In the genomic region with DNA sequence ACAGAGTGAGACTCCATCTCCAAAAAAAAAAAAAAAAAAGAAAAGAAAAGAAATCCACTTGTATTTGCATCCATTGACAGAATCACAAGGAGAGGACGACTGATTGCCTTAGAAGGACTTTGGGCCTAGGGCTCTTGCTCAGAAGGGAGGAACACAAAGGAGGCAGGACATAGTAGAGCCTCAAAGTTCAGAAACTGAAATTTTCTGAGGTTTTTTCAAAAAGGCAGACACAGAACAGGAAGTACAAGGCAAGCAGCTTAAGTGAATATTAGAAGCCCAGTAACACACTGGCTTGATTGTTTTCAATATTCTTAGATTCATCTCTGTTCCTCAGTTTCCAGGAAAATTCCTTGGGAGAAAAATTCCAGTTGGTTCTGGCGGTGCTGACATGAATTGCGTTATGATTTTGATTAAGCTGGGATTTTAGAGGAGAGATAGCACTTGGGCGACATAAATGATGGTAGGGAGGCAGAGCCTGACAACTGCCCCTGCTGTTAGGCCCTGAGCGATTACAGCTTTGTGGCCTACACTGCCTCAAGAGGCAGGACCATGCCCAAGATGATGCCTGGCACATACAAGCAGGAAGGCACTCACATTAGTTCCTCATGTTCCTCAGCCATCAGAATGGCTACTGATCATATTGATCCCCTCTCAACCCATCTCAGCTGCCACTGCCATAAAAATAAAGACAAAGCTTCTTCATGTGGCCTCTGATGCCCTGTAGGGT, we compare ENCODE assay signal across 10 cellular contexts. TPM values are rescaled to one million over a fixed set of nuclear protein-coding genes. Genes with fewer than 3 reads are reported as not detected.
A peak's percentile ranks its signal among the peaks of the same experiment; 100 is the strongest.
DNase-seq lines count a peak whose midpoint lies in the region; ATAC-seq, FAIRE-seq and TF ChIP-seq lines count a peak whose summit lies in the region.
"Had no signal": no experiment of that assay in that cellular context is flagged by ENCODE, and none has a peak within 500 bp of the region (broad histone marks: within the 10 kb centered on the region; RNA-seq: fewer than 3 reads in every experiment).

No MANE protein-coding gene starts in this region.

- WGBS in HepG2 (ENCODE audit: low lambda C conversion rate), result 83% methylated on average over 5 of the region's 5 CpGs
- 73% methylated on average over 3 of the region's 5 CpGs for WGBS in right lobe of liver (ENCODE audit: insufficient coverage, low coverage, low lambda C conversion rate, missing lambda C conversion rate)

- H3K27ac ChIP-seq in HepG2 (ENCODE audit: extremely low read length, insufficient read depth, low read length) (peak overlapping the region; percentile 91), right lobe of liver (no peak overlapping the region), foreskin keratinocyte (no peak overlapping the region)
- H3K27ac ChIP-seq: C4-2B had no signal

- no peak for TF ChIP-seq CTCF in HepG2 (CRISPR knock-in tag; IDR thresholded peaks at IDR 0.05)
- no peak for TF ChIP-seq CTCF in right lobe of liver (IDR thresholded peaks at IDR 0.05)
- no peak for TF ChIP-seq CTCF in activated CD8-positive, alpha-beta T cell treated with anti-CD3 and anti-CD28 coated beads for 36 hours (IDR thresholded peaks at IDR 0.05)
- TF ChIP-seq CTCF in foreskin keratinocyte (conservative IDR thresholded peaks at IDR 0.05), result no peak

- peaks cover 30% of the 10 kb centered on the region for H3K4me1 Mint-ChIP-seq in activated CD8-positive, alpha-beta T cell treated with anti-CD3 and anti-CD28 coated beads for 36 hours (ENCODE audit: low read depth)
- H3K4me1 Mint-ChIP-seq in stimulated activated naive CD8-positive, alpha-beta T cell treated with anti-CD3 and anti-CD28 coated beads, Interleukin-15, amount 100 ng/mL, for 72 hours, result peaks cover 42% of the 10 kb centered on the region

- H2AFZ ChIP-seq in HepG2 (ENCODE audit: low read length), result no peak overlapping the region

- H3K27me3 Mint-ChIP-seq in activated CD8-positive, alpha-beta T cell treated with anti-CD3 and anti-CD28 coated beads for 36 hours, result no peaks in the 10 kb centered on the region
- no peaks in the 10 kb centered on the region for H3K27me3 Mint-ChIP-seq in stimulated activated naive CD8-positive, alpha-beta T cell treated with anti-CD3 and anti-CD28 coated beads, Interleukin-15, amount 100 ng/mL, for 72 hours

- peak overlapping the region; percentile 45 for H3K27ac Mint-ChIP-seq in activated CD8-positive, alpha-beta T cell treated with anti-CD3 and anti-CD28 coated beads for 36 hours
- H3K27ac Mint-ChIP-seq in stimulated activated naive CD8-positive, alpha-beta T cell treated with anti-CD3 and anti-CD28 coated beads, Interleukin-15, amount 100 ng/mL, for 72 hours, result peak overlapping the region; percentile 83 to 89

- peaks cover 47% of the 10 kb centered on the region for H3K79me2 ChIP-seq in HepG2 (ENCODE audit: insufficient read depth, low read length)

- no peak for FAIRE-seq in HepG2 (lab: Jason Lieb, UNC)

- intact Hi-C loops in HepG2 (cut with micrococcal nuclease; ENCODE audit: unreplicated experiment), result no loop called here
- intact Hi-C loops in right lobe of liver (cut with DNase I), result no loop called here
- intact Hi-C loops in activated CD8-positive, alpha-beta T cell treated with anti-CD3 and anti-CD28 coated beads for 36 hours (cut with micrococcal nuclease), result no loop called here

- CTCF ChIA-PET in HepG2 (lab: Yijun Ruan, JAX; ENCODE audit: low intra/inter-chr PET ratio, low total read pairs), result interaction anchor here (2.5 kb wide), 1 partner anchor 15 kb away, joined by 11 read pairs; a partner anchor contains a TSS
- CTCF ChIA-PET in activated CD8-positive, alpha-beta T cell treated with anti-CD3 and anti-CD28 coated beads for 36 hours (lab: Charles Lee), result interaction anchor here (0.7 to 3.0 kb wide), 5 partner anchors 8 to 148 kb away, joined by 3 to 44 read pairs (median 6); a partner anchor contains a TSS

- H3K4me3 Mint-ChIP-seq in activated CD8-positive, alpha-beta T cell treated with anti-CD3 and anti-CD28 coated beads for 36 hours, result no peak overlapping the region
- H3K4me3 Mint-ChIP-seq in stimulated activated naive CD8-positive, alpha-beta T cell treated with anti-CD3 and anti-CD28 coated beads, Interleukin-15, amount 100 ng/mL, for 72 hours, result no peak overlapping the region

- in situ Hi-C loops in HepG2 (cut with HindIII; ENCODE audit: extremely low pct_ligation_motif_present, low pct_unique_long_range_greater_than_20kb), result no loop called here

- peak overlapping the region; percentile 66 for H3K4me2 ChIP-seq in HepG2 (ENCODE audit: low read depth, low read length)

- no TSS peak for BruUV-seq in HepG2 (replicated peaks; lab: Mats Ljungman, UMichigan)

- POLR2A ChIA-PET in HepG2 (lab: Yijun Ruan, JAX), result interaction anchor here (1.0 to 1.1 kb wide), 4 partner anchors 12 to 21 kb away, joined by 3 to 6 read pairs (median 5); a partner anchor contains a TSS
- POLR2A ChIA-PET in activated CD8-positive, alpha-beta T cell treated with anti-CD3 and anti-CD28 coated beads for 36 hours (lab: Charles Lee), result interaction anchor here (0.6 to 1.2 kb wide), 3 partner anchors 9 to 551 kb away, joined by 3 to 4 read pairs (median 3); no protein-coding TSS in a partner anchor

- H3K27me3 ChIP-seq in HepG2 (ENCODE audit: control insufficient read depth in 1 of 2, insufficient read depth in 2 of 2, low read length in 2 of 2) (no peaks in the 10 kb centered on the region), right lobe of liver (no peaks in the 10 kb centered on the region), foreskin keratinocyte (no peaks in the 10 kb centered on the region)

- DNase-seq in HepG2 (ENCODE audit: low spot score) (no peak), right lobe of liver (no peak), NCI-H187 (lab: John Stamatoyannopoulos, UW) (no peak), foreskin keratinocyte (no peak)
- no peak for DNase-seq in activated CD8-positive, alpha-beta T cell treated with anti-CD3 and anti-CD28 coated beads for 36 hours
- DNase-seq in stimulated activated naive CD8-positive, alpha-beta T cell treated with anti-CD3 and anti-CD28 coated beads, Interleukin-15, amount 100 ng/mL, for 72 hours, result no peak
- DNase-seq in stimulated activated naive CD4-positive, alpha-beta T cell treated with Interleukin-2 at 50 U/mL for 16 hours (lab: John Stamatoyannopoulos, UW), result no peak
- DNase-seq: NCI-H2107 had no signal

- TF ChIP-seq EP300 in HepG2 (IDR thresholded peaks at IDR 0.05; ENCODE audit: low read depth in 2 of 2, low read length in 2 of 2), result no peak
- no peak for TF ChIP-seq EP300 in HepG2 (CRISPR knock-in tag; IDR thresholded peaks at IDR 0.05; ENCODE audit: borderline replicate concordance)

- no peaks in the 10 kb centered on the region for H3K9me3 ChIP-seq in HepG2 (ENCODE audit: low read length)
- no peaks in the 10 kb centered on the region for H3K9me3 ChIP-seq in right lobe of liver

- peaks cover 0 to 1% of the 10 kb centered on the region in 2 experiments; a peak in 1 of 5 replicates for H3K36me3 ChIP-seq in HepG2 (replicated peaks in 1 of 2; ENCODE audit: control insufficient read depth in 1 of 2, insufficient read depth in 2 of 2, low read length in 2 of 2)
- H3K36me3 ChIP-seq in right lobe of liver, result no peaks in the 10 kb centered on the region

- no peak for TF ChIP-seq RAD21 in HepG2 (CRISPR knock-in tag; IDR thresholded peaks at IDR 0.05)

- H3K9me3 Mint-ChIP-seq in activated CD8-positive, alpha-beta T cell treated with anti-CD3 and anti-CD28 coated beads for 36 hours, result no peaks in the 10 kb centered on the region
- no peaks in the 10 kb centered on the region for H3K9me3 Mint-ChIP-seq in stimulated activated naive CD8-positive, alpha-beta T cell treated with anti-CD3 and anti-CD28 coated beads, Interleukin-15, amount 100 ng/mL, for 72 hours

- peaks cover 6% of the 10 kb centered on the region for H3K36me3 Mint-ChIP-seq in activated CD8-positive, alpha-beta T cell treated with anti-CD3 and anti-CD28 coated beads for 36 hours (ENCODE audit: low read depth)

- H3K4me3 ChIP-seq in HepG2 (replicated peaks in 1 of 3; ENCODE audit: insufficient read depth in 1 of 3, low read depth in 2 of 3, low read length in 3 of 3) (no peak overlapping the region), right lobe of liver (no peak overlapping the region)

- H3K4me1 ChIP-seq in HepG2 (ENCODE audit: insufficient read depth, low read length) (peaks cover 100% of the 10 kb centered on the region), right lobe of liver (peaks cover 0 to 1% (median 0%) of the 10 kb centered on the region in 4 donors), foreskin keratinocyte (no peaks in the 10 kb centered on the region)

- H4K20me1 ChIP-seq in HepG2 (ENCODE audit: insufficient read depth, low read length), result no peaks in the 10 kb centered on the region

- TF ChIP-seq POLR2A in HepG2 (IDR thresholded peaks at IDR 0.05; ENCODE audit: insufficient read depth in 1 of 2, low read depth in 2 of 2, low read length in 2 of 2) (no peak), right lobe of liver (IDR thresholded peaks at IDR 0.05) (no peak)

- ATAC-seq in HepG2 (no peak), right lobe of liver (no peak), HG02642 (IDR thresholded peaks at IDR 0.05; ENCODE audit: poor library complexity, unreplicated experiment) (peak; percentile 53), foreskin keratinocyte (no peak)
- ATAC-seq in activated CD8-positive, alpha-beta T cell treated with anti-CD3 and anti-CD28 coated beads for 36 hours, result peak; percentile 68
- peak; percentile 75 for ATAC-seq in stimulated activated naive CD8-positive, alpha-beta T cell treated with anti-CD3 and anti-CD28 coated beads, Interleukin-15, amount 100 ng/mL, for 72 hours

- H3K9ac ChIP-seq in HepG2 (ENCODE audit: insufficient read depth, low read depth, low read length), result 0 out of 2 replicates have a peak overlapping the region, but pooled peaks have one; percentile 29

RNA-seq across cellular contexts. Expression of a gene that starts 15.3 kb away (rescaled TPM):
- 22.0 and 29.5 TPM in 2 replicates for total RNA-seq in HepG2 (2016; rRNA removed; fragmentation: Illumina TruSeq; extraction: Trizol)
- total RNA-seq in HepG2 (2016; cell fraction: cytosol; rRNA removed; fragmentation: Illumina TruSeq; extraction: Trizol; ENCODE audit: low read depth), result 3.9 and 4.4 TPM in 2 replicates
- total RNA-seq in HepG2 (2016; cell fraction: insoluble cytoplasmic fraction; rRNA removed; fragmentation: Illumina TruSeq; extraction: Trizol), result 20.1 and 28.8 TPM in 2 replicates
- 7.9 and 8.5 TPM in 2 replicates for total RNA-seq in HepG2 (2016; cell fraction: membrane; rRNA removed; fragmentation: Illumina TruSeq; extraction: Trizol)
- 24.4 and 27.6 TPM in 2 replicates for total RNA-seq in HepG2 (2016; cell fraction: nucleus; rRNA removed; fragmentation: Illumina TruSeq; extraction: Trizol)
- 11.8 and 15.6 TPM in 2 replicates for polyA plus RNA-seq in HepG2 (2011; rRNA removed)
- 10.2 and 14.3 TPM in 2 replicates for polyA plus RNA-seq in HepG2 (2011; cell fraction: cytosol; rRNA removed)
- polyA plus RNA-seq in HepG2 (2011; cell fraction: nucleus; rRNA removed), result 19.1 and 25.1 TPM in 2 replicates
- polyA plus RNA-seq in HepG2 (2012), result 12.8 and 16.8 TPM in 2 replicates
- 3.4 and 4.0 TPM in 2 replicates for polyA plus RNA-seq in HepG2 (2016; cell fraction: cytosol; fragmentation: Illumina TruSeq; extraction: Trizol; ENCODE audit: low read depth)
- polyA plus RNA-seq in HepG2 (2016; cell fraction: insoluble cytoplasmic fraction; fragmentation: Illumina TruSeq; extraction: Trizol; ENCODE audit: low read depth), result 13.3 and 16.1 TPM in 2 replicates
- polyA plus RNA-seq in HepG2 (2016; cell fraction: membrane; fragmentation: Illumina TruSeq; extraction: Trizol; ENCODE audit: low read depth), result 4.9 and 5.7 TPM in 2 replicates
- polyA plus RNA-seq in HepG2 (2016; cell fraction: nucleus; fragmentation: Illumina TruSeq; extraction: Trizol; ENCODE audit: insufficient read depth, low read depth), result 19.8 and 22.4 TPM in 2 replicates
- polyA minus RNA-seq in HepG2 (2011; rRNA and poly(A)+ RNA removed; ENCODE audit: low replicate concordance), result 46.3 and 159 TPM in 2 replicates
- polyA minus RNA-seq in HepG2 (2011; cell fraction: cytosol; rRNA and poly(A)+ RNA removed), result 15.1 and 19.1 TPM in 2 replicates
- polyA minus RNA-seq in HepG2 (2011; cell fraction: nucleus; rRNA and poly(A)+ RNA removed), result 22.1 and 24.0 TPM in 2 replicates
- total RNA-seq in right lobe of liver, result 10 to 100 TPM; 17.5 to 35.5 (median 23.4) TPM
- 10 to 100 TPM; 37.0 to 37.2 TPM for total RNA-seq in activated CD8-positive, alpha-beta T cell treated with anti-CD3 and anti-CD28 coated beads for 36 hours
- 26.7 and 28.4 TPM in 2 replicates for total RNA-seq in foreskin keratinocyte
- polyA plus RNA-seq in foreskin keratinocyte, result 15.5 and 17.3 TPM in 2 replicates

Comparison
In these comparisons a context has a peak if more than half of its experiments do, and no peak if none do; other contexts are left out.
1. ATAC-seq: peak in HG02642 (single experiment), activated CD8-positive, alpha-beta T cell treated with anti-CD3 and anti-CD28 coated beads for 36 hours (single experiment) and stimulated activated naive CD8-positive, alpha-beta T cell treated with anti-CD3 and anti-CD28 coated beads, Interleukin-15, amount 100 ng/mL, for 72 hours (single experiment); none in HepG2 (single experiment), right lobe of liver (0 of 4) and foreskin keratinocyte (single experiment).